8 cellular contexts compared by ENCODE assay signal in genomic region chr6:31794866-31795615, GRCh38. TPM values are rescaled to one million over a fixed set of nuclear protein-coding genes. Genes with fewer than 3 reads are reported as not detected.
A peak's percentile ranks its signal among the peaks of the same experiment; 100 is the strongest.
DNase-seq lines count a peak whose midpoint lies in the region; ATAC-seq and TF ChIP-seq lines count a peak whose summit lies in the region.

No MANE protein-coding gene starts in this region.

- H3K9me3 ChIP-seq in DND-41 (ENCODE audit: insufficient read depth, low read length, severe bottlenecking) (no peaks in the 10 kb centered on the region), PC-9 (ENCODE audit: insufficient read depth, low read depth) (no peaks in the 10 kb centered on the region), mucosa of stomach (ENCODE audit: control insufficient read depth, low read length) (no peaks in the 10 kb centered on the region)
- H3K9me3 ChIP-seq in effector memory CD4-positive, alpha-beta T cell (ENCODE audit: control insufficient read depth, low read length), result no peaks in the 10 kb centered on the region

- peaks cover 52% of the 10 kb centered on the region for H3K36me3 ChIP-seq in DND-41 (ENCODE audit: insufficient read depth, low read length)
- peaks cover 7% of the 10 kb centered on the region; the same call in 1 of the 2 replicates for H3K36me3 ChIP-seq in PC-9 (ENCODE audit: low read depth)
- peaks cover 11% of the 10 kb centered on the region for H3K36me3 ChIP-seq in effector memory CD4-positive, alpha-beta T cell (ENCODE audit: control insufficient read depth, insufficient read depth, low read length)
- no peaks in the 10 kb centered on the region for H3K36me3 ChIP-seq in mucosa of stomach (ENCODE audit: control insufficient read depth, insufficient read depth, low read length)

- POLR2A ChIA-PET in PC-9 (lab: Charles Lee; ENCODE audit: unreplicated experiment), result interaction anchor here (0.5 to 1.1 kb wide), 3 partner anchors 12 to 32 kb away, joined by 3 to 12 read pairs (median 3); partner anchors contain the start of genes HSPA1B and LSM2

- H2AFZ ChIP-seq in DND-41 (ENCODE audit: low read depth, low read length), result peak overlapping the region; percentile 92
- peak overlapping the region; percentile 89 for H2AFZ ChIP-seq in PC-9

- TSS peak; percentile 30 for BruUV-seq in PC-9 (replicated peaks; lab: Mats Ljungman, UMichigan)

- ATAC-seq in DND-41 (ENCODE audit: insufficient read depth, low read depth) (peak; percentile 35), GM21786 (IDR thresholded peaks at IDR 0.05; ENCODE audit: unreplicated experiment) (peak; percentile 24)

- DNase-seq in DND-41 (peak; percentile 32), PC-9 (no peak), EL (no peak), NCI-H345 treated with DMSO at 0.1 percent for 48 hours (lab: John Stamatoyannopoulos, UW; ENCODE audit: unreplicated experiment) (no peak)
- DNase-seq in effector memory CD4-positive, alpha-beta T cell, result no peak
- DNase-seq in effector CD4-positive, alpha-beta T cell, result no peak

- H3F3A ChIP-seq in PC-9 (ENCODE audit: insufficient read depth, low read depth), result peaks cover 63% of the 10 kb centered on the region

- peak overlapping the region; percentile 93 for H3K27ac ChIP-seq in DND-41 (ENCODE audit: low read length)
- peak overlapping the region; percentile 78 for H3K27ac ChIP-seq in PC-9
- peak overlapping the region; percentile 90 for H3K27ac ChIP-seq in effector memory CD4-positive, alpha-beta T cell (ENCODE audit: insufficient read depth, low read length, poor library complexity, severe bottlenecking)

- H3K27me3 ChIP-seq in DND-41 (ENCODE audit: insufficient read depth, low read length, poor library complexity) (no peaks in the 10 kb centered on the region), PC-9 (ENCODE audit: insufficient read depth, low read depth) (no peaks in the 10 kb centered on the region), mucosa of stomach (ENCODE audit: control insufficient read depth, insufficient read depth, low read length) (no peaks in the 10 kb centered on the region)
- no peaks in the 10 kb centered on the region for H3K27me3 ChIP-seq in effector memory CD4-positive, alpha-beta T cell (replicated peaks; ENCODE audit: control insufficient read depth, insufficient read depth, low read length, poor library complexity, severe bottlenecking)

- intact Hi-C loops in PC-9 (cut with micrococcal nuclease; ENCODE audit: unreplicated experiment), result loop anchor here (2.0 kb wide), 1 partner anchor 18 kb away; the partner anchor contains the start of gene VWA7

- H4K20me1 ChIP-seq in DND-41 (ENCODE audit: insufficient read depth, low read length) (no peaks in the 10 kb centered on the region), PC-9 (ENCODE audit: insufficient read depth) (no peaks in the 10 kb centered on the region; the same call in 1 of the 2 replicates)

- H3K4me1 ChIP-seq in DND-41 (ENCODE audit: insufficient read depth, low read length) (peaks cover 40% of the 10 kb centered on the region), PC-9 (replicated peaks; ENCODE audit: insufficient read depth) (peaks cover 28% of the 10 kb centered on the region), mucosa of stomach (ENCODE audit: control insufficient read depth, insufficient read depth, low read length) (peaks cover 9% of the 10 kb centered on the region)
- H3K4me1 ChIP-seq in effector memory CD4-positive, alpha-beta T cell (ENCODE audit: control insufficient read depth, insufficient read depth, low read length, poor library complexity, severe bottlenecking), result peaks cover 37% of the 10 kb centered on the region

- H3K4me2 ChIP-seq in DND-41 (ENCODE audit: insufficient read depth, low read length) (peak overlapping the region; percentile 94), PC-9 (peak overlapping the region; percentile 96)

- H3K9me2 ChIP-seq in PC-9 (ENCODE audit: insufficient read depth), result no peaks in the 10 kb centered on the region

- H3K4me3 ChIP-seq in DND-41 (ENCODE audit: low read depth in 1 of 2, low read length in 2 of 2), result peak overlapping the region; percentile 97 to 99
- peak overlapping the region; percentile 86 for H3K4me3 ChIP-seq in PC-9
- peak overlapping the region; percentile 89 for H3K4me3 ChIP-seq in effector memory CD4-positive, alpha-beta T cell (ENCODE audit: insufficient read depth, low read depth, low read length, poor library complexity, severe bottlenecking)
- peak overlapping the region; percentile 77 for H3K4me3 ChIP-seq in mucosa of stomach (ENCODE audit: low read length)

- H3K9ac ChIP-seq in DND-41 (ENCODE audit: low read depth, low read length) (peak overlapping the region; percentile 93), mucosa of stomach (ENCODE audit: low read length) (peak overlapping the region; percentile 98)

- H3K79me2 ChIP-seq in DND-41 (ENCODE audit: insufficient read depth, low read length) (peaks cover 45% of the 10 kb centered on the region), PC-9 (ENCODE audit: low read depth) (peaks cover 46% of the 10 kb centered on the region)

- CTCF ChIA-PET in PC-9 (lab: Charles Lee), result interaction anchor here (0.5 to 1.1 kb wide), 4 partner anchors 12 to 390 kb away, joined by 3 to 12 read pairs (median 6); partner anchors contain the start of gene LSM2

- TF ChIP-seq CTCF in DND-41 (IDR thresholded peaks at IDR 0.05; ENCODE audit: borderline replicate concordance, extremely low read depth, low read length, poor library complexity, severe bottlenecking) (no peak), PC-9 (conservative IDR thresholded peaks at IDR 0.05) (no peak)

RNA-seq across cellular contexts. Expression of gene VARS1, which starts 0.5 kb away (rescaled TPM):
- total RNA-seq in PC-9 (2021), result 99.6 and 124 TPM in 2 replicates

RNA-seq across cellular contexts. Expression of gene LSM2, which starts 11.7 kb away (rescaled TPM):
- total RNA-seq in PC-9 (2021), result 67.5 and 74.3 TPM in 2 replicates

RNA-seq across cellular contexts. Expression of gene VWA7, which starts 17.9 kb away (rescaled TPM):
- 6.0 and 9.6 TPM in 2 replicates for total RNA-seq in PC-9 (2021)

RNA-seq across cellular contexts. Expression of gene HSPA1L, which starts 20.0 kb away (rescaled TPM):
- 2.3 and 2.6 TPM in 2 replicates for total RNA-seq in PC-9 (2021)

RNA-seq across cellular contexts. Expression of gene HSPA1A, which starts 20.3 kb away (rescaled TPM):
- 378 and 385 TPM in 2 replicates for total RNA-seq in PC-9 (2021)
